ENCODE assay signal across 10 cellular contexts in the genomic region with DNA sequence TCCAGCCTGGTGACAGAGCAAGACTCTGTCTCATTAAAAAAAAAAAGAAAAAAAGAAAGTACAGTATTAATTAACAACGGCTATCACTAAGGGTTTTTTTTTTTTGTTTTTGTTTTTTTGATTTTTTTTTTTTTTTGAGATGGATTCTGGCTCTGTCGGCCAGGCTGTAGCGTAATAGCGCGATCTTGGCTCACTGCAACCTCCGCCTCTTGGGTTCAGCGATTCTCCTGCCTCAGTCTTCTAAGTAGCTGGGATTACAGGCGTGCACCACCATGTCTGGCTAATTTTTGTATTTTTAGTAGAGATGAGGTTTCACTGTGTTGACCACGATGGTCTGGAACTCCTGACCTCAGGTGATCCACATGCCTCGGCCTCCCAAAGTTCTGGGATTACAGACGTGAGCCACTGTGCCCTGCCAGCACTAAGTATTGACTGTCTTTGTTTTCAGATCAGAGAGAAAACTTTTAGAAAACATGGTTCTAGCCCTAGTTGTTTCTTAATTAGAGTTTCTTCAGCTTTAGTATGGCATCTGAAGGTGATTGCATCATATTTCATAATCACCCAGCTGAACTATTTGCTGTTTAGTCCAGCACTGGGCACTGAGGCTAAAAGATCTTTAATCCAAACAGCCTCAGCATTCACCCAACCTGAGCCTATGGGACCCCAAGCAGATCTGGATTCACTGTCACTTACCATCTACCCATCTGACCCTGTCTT. TPM values are rescaled to one million over a fixed set of nuclear protein-coding genes. Genes with fewer than 3 reads are reported as not detected.
DNase-seq lines count a peak whose midpoint lies in the region; TF ChIP-seq lines count a peak whose summit lies in the region.
"Had no signal": no experiment of that assay in that cellular context is flagged by ENCODE, and none has a peak within 500 bp of the region (broad histone marks: within the 10 kb centered on the region; RNA-seq: fewer than 3 reads in every experiment).

No MANE protein-coding gene starts in this region.

- peak overlapping the region; percentile 42 for H3K56ac ChIP-seq in mesendoderm (ENCODE audit: low read length)

- H2BK5ac ChIP-seq in mesendoderm (ENCODE audit: low read length), result no peak overlapping the region

- WGBS in mesendoderm (ENCODE audit: extremely low coverage, insufficient coverage, low lambda C conversion rate), result 100% methylated on average over 1 of the region's 11 CpGs

- no peak for DNase-seq in AG04450 (ENCODE audit: low read depth, low spot score)
- DNase-seq in HEK293T (ENCODE audit: extremely low spot score), result no peak
- DNase-seq in amniotic epithelial cell (ENCODE audit: low read depth), result peak; percentile 71
- DNase-seq in mesendoderm, result no peak
- DNase-seq in stimulated activated CD4-positive, alpha-beta T cell treated with anti-CD3 and anti-CD28 coated beads, Interleukin-2, amount 100 ng/mL, for 24 hours, result no peak
- no peak for DNase-seq in foreskin melanocyte
- no peak for DNase-seq in T1000 (lab: John Stamatoyannopoulos, UW)
- DNase-seq in DMS79 treated with DMSO at 0.1 percent for 48 hours (lab: John Stamatoyannopoulos, UW), result no peak
- DNase-seq: sigmoid colon had no signal

- no peak overlapping the region for H3K4ac ChIP-seq in mesendoderm (ENCODE audit: low read depth, low read length)

- no peak overlapping the region for H2BK15ac ChIP-seq in mesendoderm (replicated peaks; ENCODE audit: low read depth)

- no peak overlapping the region for H3K4me2 ChIP-seq in mesendoderm (ENCODE audit: low read length)

- no peaks in the 10 kb centered on the region for H3K9me3 ChIP-seq in AG04450 (ENCODE audit: control insufficient read depth, insufficient read depth, low read length)
- H3K9me3 ChIP-seq: sigmoid colon had no signal

- no peak overlapping the region for H2BK120ac ChIP-seq in mesendoderm (ENCODE audit: low read depth, low read length)

- H3K79me1 ChIP-seq in mesendoderm (ENCODE audit: low read length), result peaks cover 16% of the 10 kb centered on the region

- H3K36me3 ChIP-seq in mesendoderm (ENCODE audit: control insufficient read depth, insufficient read depth, low read length), result no peaks in the 10 kb centered on the region
- H3K36me3 ChIP-seq: sigmoid colon had no signal

- H3K4me1 ChIP-seq in mesendoderm (ENCODE audit: control insufficient read depth, low read depth, low read length), result peaks cover 5% of the 10 kb centered on the region

- POLR2A ChIA-PET in AG04450 (lab: Yijun Ruan, JAX), result interaction anchor here (0.9 kb wide), 1 partner anchor 18 kb away, joined by 3 read pairs; no protein-coding TSS in a partner anchor
- POLR2A ChIA-PET in HEK293T (lab: Yijun Ruan, JAX), result interaction anchor here (4.1 kb wide), 1 partner anchor 18 kb away, joined by 21 read pairs; no protein-coding TSS in a partner anchor

- no peak overlapping the region for H2AK5ac ChIP-seq in mesendoderm (ENCODE audit: low read length)

- H3K79me2 ChIP-seq in mesendoderm (ENCODE audit: control insufficient read depth, insufficient read depth, low read length), result peaks cover 26% of the 10 kb centered on the region

- H4K8ac ChIP-seq in mesendoderm (ENCODE audit: low read depth, low read length), result no peak overlapping the region

- no peak overlapping the region for H3K23ac ChIP-seq in mesendoderm (ENCODE audit: low read length)

- H3K27me3 ChIP-seq in AG04450 (ENCODE audit: control insufficient read depth, insufficient read depth, low read length), result no peaks in the 10 kb centered on the region
- H3K27me3 ChIP-seq in mesendoderm (ENCODE audit: insufficient read depth, low read length, poor library complexity), result no peaks in the 10 kb centered on the region
- H3K27me3 ChIP-seq: MG63, sigmoid colon had no signal

- no peak overlapping the region for H4K5ac ChIP-seq in mesendoderm (ENCODE audit: low read length)

- no peak overlapping the region for H3K4me3 ChIP-seq in AG04450 (ENCODE audit: low read depth, low read length)
- no peak overlapping the region for H3K4me3 ChIP-seq in mesendoderm (ENCODE audit: low read length)
- H3K4me3 ChIP-seq: MG63, sigmoid colon had no signal

- H3K27ac ChIP-seq in AG04450 (ENCODE audit: low read depth, low read length) (peak overlapping the region; percentile 11), mesendoderm (ENCODE audit: low read depth, low read length) (no peak overlapping the region)

- no peak for TF ChIP-seq CTCF in AG04450 (IDR thresholded peaks at IDR 0.05; ENCODE audit: low read depth, low read length)

- CTCF ChIA-PET in AG04450 (lab: Charles Lee) (interaction anchor here (1.3 to 6.0 kb wide), 2 partner anchors 17 to 88 kb away, joined by 3 to 26 read pairs; no protein-coding TSS in a partner anchor), HEK293T (lab: Yijun Ruan, JAX) (interaction anchor here (0.5 kb wide), 1 partner anchor 23 kb away, joined by 3 read pairs; no protein-coding TSS in a partner anchor)

- H3K18ac ChIP-seq in mesendoderm (ENCODE audit: low read length), result no peak overlapping the region

- peak overlapping the region; percentile 16 for H3K9ac ChIP-seq in mesendoderm (ENCODE audit: low read length)

TF ChIP-seq in HEK293T, 16 proteins besides CTCF, POLR2A, EP300 and RAD21:
- TF ChIP-seq BHLHE40 (IDR thresholded peaks at IDR 0.05; ENCODE audit: borderline replicate concordance) (no peak), HDGF (IDR thresholded peaks at IDR 0.05; ENCODE audit: borderline replicate concordance) (no peak), ZNF384 (IDR thresholded peaks at IDR 0.05) (peak; percentile 30; the same call in 1 of the 2 replicates)

RNA-seq across cellular contexts. Expression of a gene that starts 2.7 kb away (rescaled TPM):
- 22.0 and 23.4 TPM in 2 replicates for polyA plus RNA-seq in AG04450 (2011; rRNA removed)
- polyA minus RNA-seq in AG04450 (2011; rRNA and poly(A)+ RNA removed), result 16.6 and 23.3 TPM in 2 replicates
- polyA plus RNA-seq in mesendoderm (2013, experiment 1 of 2), result 125 TPM
- polyA plus RNA-seq in mesendoderm (2013, experiment 2 of 2), result 121 TPM
